Comparison of ENCODE assay signal across 27 cellular contexts in genomic region chr20:4524307-4524706, GRCh38.
"Had no signal": no experiment of that assay in that cellular context is flagged by ENCODE, and none has a peak within 500 bp of the region (broad histone marks: within the 10 kb centered on the region; RNA-seq: fewer than 3 reads in every experiment).

No MANE protein-coding gene starts in this region.

- H3K9me3 ChIP-seq: neutrophil, psoas muscle, testis, thyroid gland, upper lobe of right lung had no signal

- H3K27ac ChIP-seq: left ventricle myocardium inferior, neural progenitor cell, neutrophil, parathyroid adenoma, psoas muscle, skin epidermis, stomach, testis, thyroid gland, transverse colon, upper lobe of right lung had no signal

- H3K36me3 Mint-ChIP-seq: mesothelial cell of epicardium, neural progenitor cell had no signal

- FAIRE-seq: urothelium cell line had no signal

- DNase-seq: islet precursor cell; left ventricle myocardium inferior; mesendoderm; naive B cell; natural killer cell; nephron progenitor cell; occipital lobe; psoas muscle; stimulated activated CD4-positive, alpha-beta T cell treated with anti-CD3 and anti-CD28 coated beads, Interleukin-12 subunit alpha, Interleukin-12 subunit beta, amount 100 ng/mL, for 4 hours; stimulated activated CD4-positive, alpha-beta T cell treated with anti-CD3 and anti-CD28 coated beads, Interleukin-15, amount 100 ng/mL, for 24 hours; stimulated activated CD4-positive, alpha-beta T cell treated with anti-CD3 and anti-CD28 coated beads, Interleukin-2, amount 100 ng/mL, for 24 hours; stimulated activated CD4-positive, alpha-beta T cell treated with anti-CD3 and anti-CD28 coated beads, Interleukin-4, amount 100 ng/mL, for 1 hour; stimulated activated naive B cell treated with anti-CD40 and anti-IgM and Interleukin-4, amounts not matched to agents 10 μg/mL and 1 μg/mL and 100 μg/mL, for 72 hours; stimulated activated naive CD8-positive, alpha-beta T cell treated with anti-CD3 and anti-CD28 coated beads, Interleukin-15, Interleukin-2, amounts not matched to agents 100 U/mL and 50 U/mL, for 24 hours; stomach; testis; thyroid gland; transverse colon; upper lobe of right lung had no signal

- H3K4me3 Mint-ChIP-seq: mesothelial cell of epicardium; naive B cell; natural killer cell; nephron progenitor cell; neural progenitor cell; stimulated activated naive B cell treated with anti-CD40 and anti-IgM and Interleukin-4, amounts not matched to agents 10 μg/mL and 1 μg/mL and 100 μg/mL, for 72 hours had no signal

- H3K4me1 Mint-ChIP-seq: mesothelial cell of epicardium; naive B cell; natural killer cell; nephron progenitor cell; neural progenitor cell; stimulated activated naive B cell treated with anti-CD40 and anti-IgM and Interleukin-4, amounts not matched to agents 10 μg/mL and 1 μg/mL and 100 μg/mL, for 72 hours had no signal

- H3K4me1 ChIP-seq: left ventricle myocardium inferior, neural progenitor cell, parathyroid adenoma, psoas muscle, stomach, testis, thyroid gland, transverse colon, upper lobe of right lung had no signal

- H3K36me3 ChIP-seq: left ventricle myocardium inferior, neural progenitor cell, neutrophil, stomach, thyroid gland, transverse colon, upper lobe of right lung had no signal

- H3K9ac ChIP-seq: neural progenitor cell, parathyroid adenoma had no signal

- H3K27me3 ChIP-seq: neural progenitor cell, testis, thyroid gland, transverse colon had no signal

- H3K4me3 ChIP-seq: left ventricle myocardium inferior, lung, neural progenitor cell, psoas muscle, skin epidermis, stomach, testis, thyroid gland, transverse colon, upper lobe of right lung had no signal

- H3K79me2 ChIP-seq: parathyroid adenoma had no signal

- H3K27ac Mint-ChIP-seq: mesothelial cell of epicardium; naive B cell; natural killer cell; nephron progenitor cell; neural progenitor cell; stimulated activated naive B cell treated with anti-CD40 and anti-IgM and Interleukin-4, amounts not matched to agents 10 μg/mL and 1 μg/mL and 100 μg/mL, for 72 hours had no signal

- H2AFZ ChIP-seq: neural progenitor cell, parathyroid adenoma had no signal

- H3K4me2 ChIP-seq: neural progenitor cell had no signal

- ATAC-seq: natural killer cell; psoas muscle; sciatic nerve; stimulated activated naive B cell treated with anti-CD40 and anti-IgM and Interleukin-4, amounts not matched to agents 10 μg/mL and 1 μg/mL and 100 μg/mL, for 72 hours; stimulated activated naive CD8-positive, alpha-beta T cell treated with anti-CD3 and anti-CD28 coated beads, Interleukin-15, Interleukin-2, amounts not matched to agents 100 U/mL and 50 U/mL, for 24 hours; upper lobe of right lung had no signal
